ENCODE assay signal across 21 cellular contexts in genomic region chr10:36057731-36058130, GRCh38.
A peak's percentile ranks its signal among the peaks of the same experiment; 100 is the strongest.
DNase-seq lines count a peak whose midpoint lies in the region; ATAC-seq and TF ChIP-seq lines count a peak whose summit lies in the region.
"Had no signal": no experiment of that assay in that cellular context is flagged by ENCODE, and none has a peak within 500 bp of the region (broad histone marks: within the 10 kb centered on the region; RNA-seq: fewer than 3 reads in every experiment).

No MANE protein-coding gene starts in this region.

- H3K4me1 Mint-ChIP-seq in nephron progenitor cell = peaks cover 6% of the 10 kb centered on the region
- H3K4me1 Mint-ChIP-seq: B cell had no signal

- CTCF ChIA-PET in IMR-90 (lab: Yijun Ruan, JAX) = no interaction called here

- H3K4me1 ChIP-seq in IMR-90 (ENCODE audit: control insufficient read depth, insufficient read depth, low read length) = peaks cover 2% of the 10 kb centered on the region; the same call in 1 of the 2 replicates
- H3K4me1 ChIP-seq: A549, Caco-2 had no signal

- no peak overlapping the region for H2BK15ac ChIP-seq in IMR-90 (ENCODE audit: low read depth, low read length)

- POLR2A ChIA-PET in IMR-90 (lab: Charles Lee; ENCODE audit: unreplicated experiment) = no interaction called here

- H3K4ac ChIP-seq in IMR-90 (ENCODE audit: low read depth, low read length) = no peak overlapping the region

- intact Hi-C loops in IMR-90 (cut with micrococcal nuclease) = no loop called here

- dilution Hi-C loops in IMR-90 (cut with HindIII; ENCODE audit: low sequenced_read_pairs, unreplicated experiment) = no loop called here

- H4K20me1 ChIP-seq in IMR-90 (ENCODE audit: insufficient read depth, low read length) = no peaks in the 10 kb centered on the region
- H4K20me1 ChIP-seq: BLaER1 treated with 17β-estradiol and CSF1 and Interleukin-3, amounts not matched to agents 10 nM and 100 nM had no signal

- no peaks in the 10 kb centered on the region; the same call in 1 of the 2 replicates for H3K27me3 ChIP-seq in IMR-90 (ENCODE audit: control insufficient read depth, insufficient read depth, low read length)
- H3K27me3 ChIP-seq: BLaER1 treated with 17β-estradiol and CSF1 and Interleukin-3, amounts not matched to agents 10 nM and 100 nM had no signal

- no peak overlapping the region for H3K14ac ChIP-seq in IMR-90 (replicated peaks; ENCODE audit: low read depth, low read length)

- in situ Hi-C loops in IMR-90 (cut with MboI; ENCODE audit: low sequenced_read_pairs) = no loop called here

- WGBS in IMR-90 (ENCODE audit: extremely low coverage in 2 of 2, insufficient read length in 1 of 2), 2 experiments = no CpG with 5 or more reads among the region's 4 CpGs

- no peak overlapping the region for H3K56ac ChIP-seq in IMR-90 (ENCODE audit: extremely low read depth, insufficient read depth, low read length)

- no peak overlapping the region for H2AK5ac ChIP-seq in IMR-90 (ENCODE audit: low read depth, low read length)

- H2BK120ac ChIP-seq in IMR-90 (ENCODE audit: low read depth, low read length) = no peak overlapping the region

- no peak overlapping the region for H3K27ac ChIP-seq in IMR-90 (ENCODE audit: insufficient read depth, low read length)
- H3K27ac ChIP-seq: 22Rv1; A549; BLaER1 treated with 17β-estradiol and CSF1 and Interleukin-3, amounts not matched to agents 10 nM and 100 nM; C4-2B had no signal

- no peak for TF ChIP-seq POLR2A in IMR-90 (IDR thresholded peaks at IDR 0.05; ENCODE audit: low read depth, low read length)

- no peak overlapping the region for H2AFZ ChIP-seq in IMR-90 (replicated peaks; ENCODE audit: low read length, poor library complexity)

- no peak overlapping the region for H4K8ac ChIP-seq in IMR-90 (ENCODE audit: low read depth in 2 of 2, low read length in 2 of 2)

- no peak overlapping the region for H3K9ac ChIP-seq in IMR-90 (ENCODE audit: low read depth, low read length)
- H3K9ac ChIP-seq: BLaER1 treated with 17β-estradiol and CSF1 and Interleukin-3, amounts not matched to agents 10 nM and 100 nM had no signal

- no peak overlapping the region for H3K4me2 ChIP-seq in IMR-90 (ENCODE audit: low read depth, low read length)
- H3K4me2 ChIP-seq: A549; BLaER1 treated with 17β-estradiol and CSF1 and Interleukin-3, amounts not matched to agents 10 nM and 100 nM had no signal

- no peaks in the 10 kb centered on the region for H3K9me1 ChIP-seq in IMR-90 (ENCODE audit: insufficient read depth, low read length)

- no TSS peak for BruUV-seq in IMR-90 (replicated peaks; lab: Mats Ljungman, UMichigan)

- no peak overlapping the region for H3K4me3 Mint-ChIP-seq in nephron progenitor cell
- H3K4me3 Mint-ChIP-seq: B cell; CD4-positive, alpha-beta T cell; CD8-positive, alpha-beta T cell had no signal

- H3K36me3 ChIP-seq in IMR-90 (ENCODE audit: control insufficient read depth, insufficient read depth, low read length) = no peaks in the 10 kb centered on the region
- H3K36me3 ChIP-seq: BLaER1 treated with 17β-estradiol and CSF1 and Interleukin-3, amounts not matched to agents 10 nM and 100 nM had no signal

- no peak for ATAC-seq in IMR-90 (ENCODE audit: low read depth)
- ATAC-seq: A549; CD8-positive, alpha-beta T cell had no signal

- no peak overlapping the region for H2AK9ac ChIP-seq in IMR-90 (replicated peaks; ENCODE audit: low read depth, low read length, poor library complexity)

- no peak overlapping the region for H4K91ac ChIP-seq in IMR-90 (ENCODE audit: insufficient read depth, low read depth, low read length)

- peaks cover 10% of the 10 kb centered on the region for H3K36me3 Mint-ChIP-seq in nephron progenitor cell (ENCODE audit: low read depth)
- H3K36me3 Mint-ChIP-seq: CD8-positive, alpha-beta T cell had no signal

- H2BK20ac ChIP-seq in IMR-90 (ENCODE audit: low read depth, low read length) = 0 out of 2 replicates have a peak overlapping the region, but pooled peaks have one; percentile 22

- no peak overlapping the region for H4K5ac ChIP-seq in IMR-90 (ENCODE audit: low read depth, low read length)

- H3K9me3 Mint-ChIP-seq in nephron progenitor cell = peaks cover 42% of the 10 kb centered on the region

- H3K9me3 ChIP-seq in IMR-90 (ENCODE audit: control insufficient read depth, insufficient read depth, low read length) = peaks cover 4% of the 10 kb centered on the region; the same call in 1 of the 2 replicates

- H3K18ac ChIP-seq in IMR-90 (ENCODE audit: low read depth, low read length) = peak overlapping the region; percentile 31; the same call in 1 of the 2 replicates

- no peak overlapping the region for H3K23ac ChIP-seq in IMR-90 (ENCODE audit: low read depth, low read length)

- H2BK5ac ChIP-seq in IMR-90 (ENCODE audit: low read depth, low read length, poor library complexity, severe bottlenecking) = no peak overlapping the region

- H3K27me3 Mint-ChIP-seq in nephron progenitor cell (ENCODE audit: low read depth, poor library complexity) = peaks cover 3% of the 10 kb centered on the region
- H3K27me3 Mint-ChIP-seq: B cell; CD4-positive, alpha-beta T cell had no signal

- DNase-seq in GM12865 (ENCODE audit: low read depth) (peak; percentile 14), IMR-90 (no peak), nephron progenitor cell (no peak), SHP77 (lab: John Stamatoyannopoulos, UW) (no peak)
- DNase-seq in activated CD4-positive, alpha-beta T cell treated with anti-CD3 and anti-CD28 coated beads for 48 hours = no peak
- DNase-seq: AML-193; Caco-2; Calu3; CD4-positive, alpha-beta T cell; CD8-positive, alpha-beta T cell; DMS 273 treated with DMSO at 0.1 percent for 48 hours; DMS153; DMS53; DMS79; DND-41; GDM1 had no signal

- no peaks in the 10 kb centered on the region for H3K79me1 ChIP-seq in IMR-90 (ENCODE audit: low read depth in 1 of 2, low read length in 2 of 2)

- H3K4me3 ChIP-seq in GM12865 (ENCODE audit: low read depth, low read length) = no peak overlapping the region
- H3K4me3 ChIP-seq in IMR-90 (ENCODE audit: insufficient read depth, low read depth, low read length) = no peak overlapping the region
- H3K4me3 ChIP-seq: A549; BLaER1 treated with 17β-estradiol and CSF1 and Interleukin-3, amounts not matched to agents 10 nM and 100 nM had no signal

- no peak for TF ChIP-seq RAD21 in IMR-90 (IDR thresholded peaks at IDR 0.05; ENCODE audit: low read length)

- TF ChIP-seq CTCF in GM12865 (IDR thresholded peaks at IDR 0.05; ENCODE audit: insufficient read depth, low read depth, low read length, missing control alignments) (no peak), IMR-90 (conservative IDR thresholded peaks at IDR 0.05; ENCODE audit: low read depth, low read length) (no peak), nephron progenitor cell (IDR thresholded peaks at IDR 0.05) (no peak)

- peak overlapping the region; percentile 6 for H3K27ac Mint-ChIP-seq in nephron progenitor cell
- H3K27ac Mint-ChIP-seq: B cell; CD4-positive, alpha-beta T cell; CD8-positive, alpha-beta T cell had no signal

TF ChIP-seq in IMR-90, 13 proteins besides CTCF, POLR2A, EP300 and RAD21:
- TF ChIP-seq MXI1 (IDR thresholded peaks at IDR 0.05; ENCODE audit: borderline replicate concordance, low read depth, low read length) (no peak), RFX5 (IDR thresholded peaks at IDR 0.05; ENCODE audit: low read depth, low read length) (no peak), RCOR1 (IDR thresholded peaks at IDR 0.05; ENCODE audit: insufficient replicate concordance, low read length) (no peak), ELK1 (IDR thresholded peaks at IDR 0.05; ENCODE audit: borderline replicate concordance, low read depth, low read length) (no peak), BHLHE40 (IDR thresholded peaks at IDR 0.05; ENCODE audit: low read depth, low read length) (no peak), CHD1 (IDR thresholded peaks at IDR 0.05; ENCODE audit: low read depth, low read length) (no peak), CEBPB (IDR thresholded peaks at IDR 0.05; ENCODE audit: low read depth, low read length) (no peak), MAZ (IDR thresholded peaks at IDR 0.05; ENCODE audit: borderline replicate concordance, low read depth, low read length) (no peak), MAFK (IDR thresholded peaks at IDR 0.05; ENCODE audit: low read depth, low read length) (no peak)
- TF ChIP-seq, protein P1, sequence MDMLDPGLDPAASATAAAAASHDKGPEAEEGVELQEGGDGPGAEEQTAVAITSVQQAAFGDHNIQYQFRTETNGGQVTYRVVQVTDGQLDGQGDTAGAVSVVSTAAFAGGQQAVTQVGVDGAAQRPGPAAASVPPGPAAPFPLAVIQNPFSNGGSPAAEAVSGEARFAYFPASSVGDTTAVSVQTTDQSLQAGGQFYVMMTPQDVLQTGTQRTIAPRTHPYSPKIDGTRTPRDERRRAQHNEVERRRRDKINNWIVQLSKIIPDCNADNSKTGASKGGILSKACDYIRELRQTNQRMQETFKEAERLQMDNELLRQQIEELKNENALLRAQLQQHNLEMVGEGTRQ (IDR thresholded peaks at IDR 0.05; ENCODE audit: low read depth, low read length) = no peak
